In genomic region chr19:38657633-38658222, GRCh38 we compare ENCODE assay signal across 8 cellular contexts. TPM values are rescaled to one million over a fixed set of nuclear protein-coding genes. Genes with fewer than 3 reads are reported as not detected.
DNase-seq lines count a peak whose midpoint lies in the region; ATAC-seq, FAIRE-seq and TF ChIP-seq lines count a peak whose summit lies in the region.

No MANE protein-coding gene starts in this region.

- peaks cover 96% of the 10 kb centered on the region for H3K79me2 ChIP-seq in PC-9 (ENCODE audit: low read depth)

- peak; percentile 38 to 64 for ATAC-seq in natural killer cell treated with Interleukin-12 subunit alpha and Interleukin-12 subunit beta and Interleukin-15 and Interleukin-18, amount 100 ng/mL, for 72 hours
- ATAC-seq in GM21717 (IDR thresholded peaks at IDR 0.05; ENCODE audit: unreplicated experiment) = no peak
- no peak for ATAC-seq in GM18511 (IDR thresholded peaks at IDR 0.05; ENCODE audit: unreplicated experiment)

- peak overlapping the region; percentile 99 for H3K27ac ChIP-seq in PC-9
- peak overlapping the region; percentile 73 to 97 (median 92) for H3K27ac ChIP-seq in dorsolateral prefrontal cortex

- H4K20me1 ChIP-seq in PC-9 (ENCODE audit: insufficient read depth) = peaks cover 20% of the 10 kb centered on the region

- H3K9me2 ChIP-seq in PC-9 (ENCODE audit: insufficient read depth) = no peaks in the 10 kb centered on the region

- FAIRE-seq in GM19239 (lab: Jason Lieb, UNC) = no peak

- no peak overlapping the region for H3K4me3 ChIP-seq in Caco-2 (ENCODE audit: low read depth, low read length)
- peak overlapping the region; percentile 54 for H3K4me3 ChIP-seq in PC-9
- peak overlapping the region in 6 of 59 donors; percentile 0 to 20 (median 10) for H3K4me3 ChIP-seq in dorsolateral prefrontal cortex

- peaks cover 96% of the 10 kb centered on the region for H3F3A ChIP-seq in PC-9 (ENCODE audit: insufficient read depth, low read depth)

- H2AFZ ChIP-seq in PC-9 = no peak overlapping the region

- H3K4me3 Mint-ChIP-seq in Caco-2 (ENCODE audit: unreplicated experiment) = peak overlapping the region; percentile 62
- peak overlapping the region; percentile 79 for H3K4me3 Mint-ChIP-seq in natural killer cell treated with Interleukin-12 subunit alpha and Interleukin-12 subunit beta and Interleukin-15 and Interleukin-18, amount 100 ng/mL, for 72 hours

- CTCF ChIA-PET in Caco-2 (lab: Charles Lee) = no interaction called here
- CTCF ChIA-PET in PC-9 (lab: Charles Lee) = interaction anchor here (0.5 to 0.6 kb wide), 3 partner anchors 12 to 230 kb away, joined by 3 read pairs; no protein-coding TSS in a partner anchor

- BruUV-seq in Caco-2 (replicated peaks; lab: Mats Ljungman, UMichigan) (no TSS peak), PC-9 (replicated peaks; lab: Mats Ljungman, UMichigan) (no TSS peak)

- H3K27me3 Mint-ChIP-seq in Caco-2 (ENCODE audit: insufficient read depth, unreplicated experiment) = no peaks in the 10 kb centered on the region
- H3K27me3 Mint-ChIP-seq in natural killer cell treated with Interleukin-12 subunit alpha and Interleukin-12 subunit beta and Interleukin-15 and Interleukin-18, amount 100 ng/mL, for 72 hours = no peaks in the 10 kb centered on the region

- intact Hi-C loops in Caco-2 (cut with micrococcal nuclease; ENCODE audit: unreplicated experiment) (loop anchor here (2.0 kb wide), 1 partner anchor 43 kb away; no protein-coding TSS in a partner anchor), PC-9 (cut with micrococcal nuclease; ENCODE audit: unreplicated experiment) (loop anchor here (1.0 to 5.0 kb wide), 5 partner anchors 7 to 75 kb away; no protein-coding TSS in a partner anchor), dorsolateral prefrontal cortex (cut with DNase I) (loop anchor here in 1 of 2 donors (5.0 kb wide), 1 partner anchor 55 kb away; no protein-coding TSS in a partner anchor)

- peaks cover 100% of the 10 kb centered on the region for H3K36me3 Mint-ChIP-seq in Caco-2 (ENCODE audit: insufficient read depth, unreplicated experiment)
- H3K36me3 Mint-ChIP-seq in natural killer cell treated with Interleukin-12 subunit alpha and Interleukin-12 subunit beta and Interleukin-15 and Interleukin-18, amount 100 ng/mL, for 72 hours = peaks cover 7% of the 10 kb centered on the region

- H3K36me3 ChIP-seq in Caco-2 (ENCODE audit: control insufficient read depth, insufficient read depth, low read length) = peaks cover 2% of the 10 kb centered on the region
- peaks cover 59% of the 10 kb centered on the region for H3K36me3 ChIP-seq in PC-9 (ENCODE audit: low read depth)

- peak overlapping the region; percentile 89 for H3K4me2 ChIP-seq in PC-9

- POLR2A ChIA-PET in Caco-2 (lab: Charles Lee) = interaction anchor here (1.1 to 2.7 kb wide), 2 partner anchors 10 to 13 kb away, joined by 7 to 35 read pairs; partner anchors contain the start of gene ACTN4
- POLR2A ChIA-PET in PC-9 (lab: Charles Lee; ENCODE audit: unreplicated experiment) = interaction anchor here (0.6 to 2.2 kb wide), 6 partner anchors 9 to 318 kb away, joined by 3 to 51 read pairs (median 6); no protein-coding TSS in a partner anchor

- H3K27me3 ChIP-seq in Caco-2 (replicated peaks; ENCODE audit: control insufficient read depth, insufficient read depth, low read length) (no peaks in the 10 kb centered on the region), PC-9 (ENCODE audit: insufficient read depth, low read depth) (no peaks in the 10 kb centered on the region), dorsolateral prefrontal cortex (no peaks in the 10 kb centered on the region)

- H3K9me3 Mint-ChIP-seq in Caco-2 (ENCODE audit: unreplicated experiment) = no peaks in the 10 kb centered on the region
- no peaks in the 10 kb centered on the region for H3K9me3 Mint-ChIP-seq in natural killer cell treated with Interleukin-12 subunit alpha and Interleukin-12 subunit beta and Interleukin-15 and Interleukin-18, amount 100 ng/mL, for 72 hours

- peaks cover 76% of the 10 kb centered on the region for H3K4me1 Mint-ChIP-seq in Caco-2 (ENCODE audit: low read depth, unreplicated experiment)
- peaks cover 75 to 87% of the 10 kb centered on the region in 2 donors for H3K4me1 Mint-ChIP-seq in natural killer cell treated with Interleukin-12 subunit alpha and Interleukin-12 subunit beta and Interleukin-15 and Interleukin-18, amount 100 ng/mL, for 72 hours (ENCODE audit: low read depth in 2 of 2)

- DNase-seq in Caco-2 (no peak), PC-9 (peak; percentile 89 to 100), dorsolateral prefrontal cortex (no peak), GM19239 (ENCODE audit: insufficient read length, low spot score) (no peak)
- DNase-seq in natural killer cell treated with Interleukin-12 subunit alpha and Interleukin-12 subunit beta and Interleukin-15 and Interleukin-18, amount 100 ng/mL, for 72 hours (ENCODE audit: low spot score) = no peak
- no peak for DNase-seq in activated CD8-positive, alpha-beta memory T cell treated with anti-CD3 and anti-CD28 coated beads, Interleukin-2, amount 50 U/mL, for 4 hours

- TF ChIP-seq CTCF in Caco-2 (IDR thresholded peaks at IDR 0.05; ENCODE audit: insufficient read depth in 1 of 2, low read depth in 1 of 2, low read length in 1 of 2, severe bottlenecking in 1 of 2, unreplicated experiment in 1 of 2) = no peak
- no peak for TF ChIP-seq CTCF in PC-9 (conservative IDR thresholded peaks at IDR 0.05)
- TF ChIP-seq CTCF in dorsolateral prefrontal cortex (IDR thresholded peaks at IDR 0.05 in 54 of 56, conservative IDR thresholded peaks at IDR 0.05 in 2 of 56; ENCODE audit: low read depth in 1 of 56, partially characterized antibody in 56 of 56) = no peak

- peak overlapping the region; percentile 98 for H3K27ac Mint-ChIP-seq in Caco-2 (ENCODE audit: unreplicated experiment)
- peak overlapping the region; percentile 93 to 95 for H3K27ac Mint-ChIP-seq in natural killer cell treated with Interleukin-12 subunit alpha and Interleukin-12 subunit beta and Interleukin-15 and Interleukin-18, amount 100 ng/mL, for 72 hours

- peaks cover 100% of the 10 kb centered on the region for H3K4me1 ChIP-seq in Caco-2
- H3K4me1 ChIP-seq in PC-9 (replicated peaks; ENCODE audit: insufficient read depth) = peaks cover 97% of the 10 kb centered on the region

- H3K9me3 ChIP-seq in Caco-2 = no peaks in the 10 kb centered on the region
- H3K9me3 ChIP-seq in PC-9 (ENCODE audit: insufficient read depth, low read depth) = no peaks in the 10 kb centered on the region

RNA-seq across cellular contexts. Expression of gene ACTN4, which starts 10.3 kb away (rescaled TPM):
- total RNA-seq in Caco-2 (2022) = 605 and 658 TPM in 2 replicates
- 1,066 and 1,233 TPM in 2 replicates for total RNA-seq in PC-9 (2021)
- 100 to 1,000 TPM; 271 to 539 (median 377) TPM for total RNA-seq in dorsolateral prefrontal cortex
- total RNA-seq in natural killer cell treated with Interleukin-12 subunit alpha and Interleukin-12 subunit beta and Interleukin-15 and Interleukin-18, amount 100 ng/mL, for 72 hours = 100 to 1,000 TPM; 342 to 574 TPM

RNA-seq across cellular contexts. Expression of gene EIF3K, which starts 38.7 kb away (rescaled TPM):
- total RNA-seq in Caco-2 (2022) (354 and 380 TPM in 2 replicates), PC-9 (2021) (230 and 292 TPM in 2 replicates), dorsolateral prefrontal cortex (100 to 1,000 TPM; 165 to 292 (median 241) TPM)
- 100 to 1,000 TPM; 216 to 286 TPM for total RNA-seq in natural killer cell treated with Interleukin-12 subunit alpha and Interleukin-12 subunit beta and Interleukin-15 and Interleukin-18, amount 100 ng/mL, for 72 hours

RNA-seq across cellular contexts. Expression of gene MAP4K1, which starts 40.0 kb away (rescaled TPM):
- total RNA-seq in Caco-2 (2022) (1.7 and 2.4 TPM in 2 replicates), PC-9 (2021) (3.5 and 6.8 TPM in 2 replicates), dorsolateral prefrontal cortex (10 to 100 TPM in 10 of 120 experiments, 1 to 10 TPM in 110; 1.2 to 14.7 (median 5.4) TPM)
- 100 to 1,000 TPM in 1 of 2 donors, 10 to 100 TPM in 1; 81.4 to 318 TPM for total RNA-seq in natural killer cell treated with Interleukin-12 subunit alpha and Interleukin-12 subunit beta and Interleukin-15 and Interleukin-18, amount 100 ng/mL, for 72 hours

Comparison
In these comparisons a context has a peak if more than half of its experiments do, and no peak if none do; other contexts are left out.
1. DNase-seq: peak in PC-9 (2 of 2); none in Caco-2 (0 of 2), dorsolateral prefrontal cortex (0 of 10), natural killer cell treated with Interleukin-12 subunit alpha and Interleukin-12 subunit beta and Interleukin-15 and Interleukin-18, amount 100 ng/mL, for 72 hours (single experiment), GM19239 (single experiment) and activated CD8-positive, alpha-beta memory T cell treated with anti-CD3 and anti-CD28 coated beads, Interleukin-2, amount 50 U/mL, for 4 hours (single experiment).
2. ATAC-seq: peak in natural killer cell treated with Interleukin-12 subunit alpha and Interleukin-12 subunit beta and Interleukin-15 and Interleukin-18, amount 100 ng/mL, for 72 hours (2 of 2); none in GM21717 (single experiment) and GM18511 (single experiment).
3. RNA of gene MAP4K1, which starts 40.0 kb away (total RNA-seq): 81.4 to 318 TPM in natural killer cell treated with Interleukin-12 subunit alpha and Interleukin-12 subunit beta and Interleukin-15 and Interleukin-18, amount 100 ng/mL, for 72 hours; 1.2 to 14.7 TPM in dorsolateral prefrontal cortex, 3.5 to 6.8 TPM in PC-9 and 1.7 to 2.4 TPM in Caco-2; every median in the first group is over 4 times any median in the second.